ENCODE assay signal across 12 cellular contexts in genomic region chr10:70139151-70139996, GRCh38.
"Had no signal": no experiment of that assay in that cellular context is flagged by ENCODE, and none has a peak within 500 bp of the region (broad histone marks: within the 10 kb centered on the region; RNA-seq: fewer than 3 reads in every experiment).

No MANE protein-coding gene starts in this region.

- H3K27me3 ChIP-seq: body of pancreas, thyroid gland had no signal

- H3K9me3 ChIP-seq: body of pancreas, thyroid gland had no signal

- H3K9me3 Mint-ChIP-seq: activated T-helper 1 cell treated with anti-CD3 and anti-CD28 coated beads, Interleukin-12 subunit alpha, Interleukin-12 subunit beta, Interleukin-2, Interleukin-4 antibody, amounts not matched to agents 30 ng/mL and 10 ng/mL and 1 ng/mL, durations not matched to agents 14 hours and 24 hours and 36 hours; central memory CD8-positive, alpha-beta T cell had no signal

- H3K27me3 Mint-ChIP-seq: central memory CD8-positive, alpha-beta T cell had no signal

- H3K4me3 ChIP-seq: body of pancreas, thyroid gland had no signal

- H3K27ac Mint-ChIP-seq: activated T-helper 1 cell treated with anti-CD3 and anti-CD28 coated beads, Interleukin-12 subunit alpha, Interleukin-12 subunit beta, Interleukin-2, Interleukin-4 antibody, amounts not matched to agents 30 ng/mL and 10 ng/mL and 1 ng/mL, durations not matched to agents 14 hours and 24 hours and 36 hours had no signal

- ATAC-seq: body of pancreas, SK-N-SH treated with all-trans-retinoic acid at 6 μM for 48 hours had no signal

- DNase-seq: activated CD4-positive, alpha-beta T cell treated with anti-CD3 and anti-CD28 coated beads, Interleukin-2, amount 50 U/mL, for 4 hours; activated naive CD4-positive, alpha-beta T cell; amniotic stem cell; body of pancreas; effector memory CD4-positive, alpha-beta T cell; hippocampal formation; kidney glomerular epithelial cell; stimulated activated CD4-positive, alpha-beta T cell treated with anti-CD3 and anti-CD28 coated beads, Interleukin-4, amount 100 ng/mL, for 1 hour; thyroid gland had no signal

- H3K4me1 ChIP-seq: thyroid gland had no signal

- H3K27ac ChIP-seq: body of pancreas, thyroid gland had no signal

- H3K4me3 Mint-ChIP-seq: activated T-helper 1 cell treated with anti-CD3 and anti-CD28 coated beads, Interleukin-12 subunit alpha, Interleukin-12 subunit beta, Interleukin-2, Interleukin-4 antibody, amounts not matched to agents 30 ng/mL and 10 ng/mL and 1 ng/mL, durations not matched to agents 14 hours and 24 hours and 36 hours; central memory CD8-positive, alpha-beta T cell had no signal
